Comparison of ENCODE assay signal across 18 cellular contexts in genomic region chr21:29546071-29546470, GRCh38.
"Had no signal": no experiment of that assay in that cellular context is flagged by ENCODE, and none has a peak within 500 bp of the region (broad histone marks: within the 10 kb centered on the region; RNA-seq: fewer than 3 reads in every experiment).

No MANE protein-coding gene starts in this region.

- H3K4me2 ChIP-seq: hepatocyte, smooth muscle cell had no signal

- ATAC-seq: mucosa of descending colon; naive thymus-derived CD8-positive, alpha-beta T cell; right cardiac atrium had no signal

- H3K27ac ChIP-seq: esophagus squamous epithelium, hepatocyte, ovary had no signal

- FAIRE-seq: colon, kidney had no signal

- DNase-seq: dermis blood vessel endothelial cell; esophagus squamous epithelium; foreskin melanocyte; head of caudate nucleus; kidney; mammary epithelial cell; mucosa of descending colon; naive thymus-derived CD8-positive, alpha-beta T cell; nucleus accumbens; ovary; right cardiac atrium; stimulated activated CD4-positive, alpha-beta T cell treated with anti-CD3 and anti-CD28 coated beads, Interleukin-2, amount 100 ng/mL, for 48 hours; stimulated activated naive CD4-positive, alpha-beta T cell treated with Interleukin-2 at 50 U/mL for 16 hours; trophoblast cell had no signal

- H3K4me3 Mint-ChIP-seq: naive thymus-derived CD8-positive, alpha-beta T cell; neural crest cell had no signal

- H3K36me3 ChIP-seq: esophagus squamous epithelium, ovary had no signal

- H3K27me3 ChIP-seq: esophagus squamous epithelium, hepatocyte, ovary had no signal

- H3K9me3 Mint-ChIP-seq: naive thymus-derived CD8-positive, alpha-beta T cell had no signal

- H3K27ac Mint-ChIP-seq: naive thymus-derived CD8-positive, alpha-beta T cell had no signal

- H3K4me3 ChIP-seq: esophagus squamous epithelium, hepatocyte, mucosa of descending colon, ovary, smooth muscle cell had no signal

- H3K27me3 Mint-ChIP-seq: naive thymus-derived CD8-positive, alpha-beta T cell had no signal

- H3K4me1 ChIP-seq: esophagus squamous epithelium had no signal

- H3K9me3 ChIP-seq: esophagus squamous epithelium, mucosa of descending colon, ovary had no signal

- H3K4me1 Mint-ChIP-seq: neural crest cell had no signal

- H3K79me2 ChIP-seq: hepatocyte had no signal
